1 cellular context compared by ENCODE assay signal in the genomic region with DNA sequence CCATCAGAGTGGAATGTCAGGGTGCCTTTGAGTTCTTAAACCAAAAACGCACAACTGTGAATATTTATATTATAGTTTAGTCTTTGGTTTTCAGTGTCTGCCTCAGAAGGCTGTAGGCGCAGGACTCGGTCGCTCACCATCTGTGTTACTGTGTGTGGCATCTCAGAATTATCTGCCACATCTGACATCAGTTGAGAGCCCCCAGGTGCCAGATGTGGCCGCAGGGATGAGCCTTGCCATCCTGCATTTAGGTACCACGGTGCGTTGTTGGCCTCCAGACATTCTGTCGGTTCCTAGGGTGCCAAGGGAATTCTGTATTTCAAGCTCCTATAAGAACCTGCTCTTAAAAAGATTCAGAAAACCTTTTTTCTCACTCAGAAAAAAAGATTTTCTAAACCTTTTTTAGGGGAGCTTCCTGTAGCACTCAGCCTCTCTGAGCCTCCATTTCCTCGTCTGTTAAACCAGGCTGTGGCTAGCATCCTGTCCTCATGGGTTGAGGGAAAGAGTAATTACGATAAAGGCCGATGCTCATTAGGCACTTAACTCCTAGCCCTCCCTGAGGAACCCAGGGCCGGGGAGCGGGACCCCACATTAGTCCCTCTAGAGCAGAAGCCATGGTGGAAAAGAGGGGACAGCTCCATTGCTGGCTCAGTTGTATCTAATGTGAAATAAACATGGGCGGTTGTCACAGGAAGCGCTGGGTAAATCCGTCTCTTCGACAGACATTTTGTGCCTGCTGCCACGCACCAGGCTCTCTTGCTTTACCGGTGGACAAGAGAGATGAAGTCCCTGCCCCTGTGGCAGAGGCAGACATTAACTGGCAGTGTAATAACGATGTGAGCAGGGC.
TF ChIP-seq lines count a peak whose summit lies in the region.

No MANE protein-coding gene starts in this region.

TF ChIP-seq in IMR-90, 13 proteins besides CTCF, POLR2A, EP300 and RAD21:
- TF ChIP-seq FOS (IDR thresholded peaks at IDR 0.05; ENCODE audit: low read depth, low read length) (no peak), RFX5 (IDR thresholded peaks at IDR 0.05; ENCODE audit: low read depth, low read length) (no peak), MAFK (IDR thresholded peaks at IDR 0.05; ENCODE audit: low read depth, low read length) (no peak), RCOR1 (IDR thresholded peaks at IDR 0.05; ENCODE audit: insufficient replicate concordance, low read length) (no peak), BHLHE40 (IDR thresholded peaks at IDR 0.05; ENCODE audit: low read depth, low read length) (no peak), MAZ (IDR thresholded peaks at IDR 0.05; ENCODE audit: borderline replicate concordance, low read depth, low read length) (no peak), CEBPB (IDR thresholded peaks at IDR 0.05; ENCODE audit: low read depth, low read length) (no peak), NFE2L2 (IDR thresholded peaks at IDR 0.05; ENCODE audit: low read depth, low read length) (no peak), MXI1 (IDR thresholded peaks at IDR 0.05; ENCODE audit: borderline replicate concordance, low read depth, low read length) (no peak), SMC3 (IDR thresholded peaks at IDR 0.05; ENCODE audit: low read depth, low read length) (no peak), ELK1 (IDR thresholded peaks at IDR 0.05; ENCODE audit: borderline replicate concordance, low read depth, low read length) (no peak)
